Comparison of ENCODE assay signal across 11 cellular contexts in the genomic region with DNA sequence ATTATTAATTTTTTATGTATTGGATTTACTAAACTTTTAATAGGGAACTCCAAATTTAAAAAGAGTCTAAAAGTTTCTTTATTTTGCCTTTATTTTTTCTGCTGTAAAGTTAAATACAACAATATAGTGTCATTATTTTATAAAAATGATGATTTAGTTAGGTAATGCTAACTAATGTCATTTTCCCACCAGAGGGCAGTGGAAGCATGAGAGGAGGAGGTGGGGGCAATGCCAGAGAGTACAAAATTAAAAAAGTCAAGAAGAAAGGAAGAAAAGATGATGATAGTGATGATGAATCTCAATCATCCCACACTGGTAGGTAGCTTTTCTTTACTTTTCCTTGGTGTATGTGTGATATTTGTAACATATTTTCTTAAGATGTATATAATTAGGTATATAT. TPM values are rescaled to one million over a fixed set of nuclear protein-coding genes. Genes with fewer than 3 reads are reported as not detected.
A peak's percentile ranks its signal among the peaks of the same experiment; 100 is the strongest.
DNase-seq lines count a peak whose midpoint lies in the region; ATAC-seq, FAIRE-seq and TF ChIP-seq lines count a peak whose summit lies in the region.
"Had no signal": no experiment of that assay in that cellular context is flagged by ENCODE, and none has a peak within 500 bp of the region (broad histone marks: within the 10 kb centered on the region; RNA-seq: fewer than 3 reads in every experiment).

No MANE protein-coding gene starts in this region.

- no peak overlapping the region for H2BK12ac ChIP-seq in H9 (ENCODE audit: insufficient read length, low read depth, low read length)

- no peak overlapping the region for H2BK15ac ChIP-seq in H9 (ENCODE audit: low read depth, low read length)

- peaks cover 0 to 34% (median 31%) of the 10 kb centered on the region in 3 experiments; a peak in 5 of 7 replicates for H3K36me3 Mint-ChIP-seq in H9 (ENCODE audit: insufficient read depth in 1 of 3, low read depth in 3 of 3)
- peaks cover 35 to 50% (median 36%) of the 10 kb centered on the region in 3 donors for H3K36me3 Mint-ChIP-seq in immature natural killer cell

- no peak overlapping the region for H3K4me3 ChIP-seq in OCI-LY1 (ENCODE audit: low read depth, low read length, poor library complexity, severe bottlenecking)
- no peak overlapping the region for H3K4me3 ChIP-seq in pancreas
- H3K4me3 ChIP-seq: SK-N-MC had no signal

- no peak overlapping the region for H4K91ac ChIP-seq in H9 (ENCODE audit: insufficient read length, low read depth, low read length)

- H3K56ac ChIP-seq in H9 (ENCODE audit: insufficient read length, low read depth, low read length) = no peak overlapping the region

- no peak overlapping the region for H4K5ac ChIP-seq in H9 (ENCODE audit: insufficient read length, low read depth, low read length)

- H3K23me2 ChIP-seq in H9 (ENCODE audit: insufficient read length, low read depth, low read length, poor library complexity, severe bottlenecking) = no peaks in the 10 kb centered on the region

- H4K20me1 ChIP-seq in H9 (ENCODE audit: control insufficient read depth, insufficient read depth, insufficient read length) (no peaks in the 10 kb centered on the region), OCI-LY1 (ENCODE audit: insufficient read depth, low read length) (no peaks in the 10 kb centered on the region)

- H3K23ac ChIP-seq in H9 (ENCODE audit: insufficient read length, low read depth, low read length) = no peak overlapping the region

- peaks cover 72% of the 10 kb centered on the region for H3K36me3 ChIP-seq in OCI-LY1 (ENCODE audit: insufficient read depth, low read length)
- peaks cover 0 to 58% (median 0%) of the 10 kb centered on the region in 3 donors for H3K36me3 ChIP-seq in pancreas

- H3K4me1 Mint-ChIP-seq in H9 (no peaks in the 10 kb centered on the region), immature natural killer cell (no peaks in the 10 kb centered on the region)

- no peak overlapping the region for H3K4me2 ChIP-seq in H9 (ENCODE audit: insufficient read depth, insufficient read length, low read length)
- H3K4me2 ChIP-seq in OCI-LY1 (ENCODE audit: low read length) = no peak overlapping the region

- H2AK5ac ChIP-seq in H9 (ENCODE audit: insufficient read length, low read length) = no peak overlapping the region

- H3K27ac ChIP-seq in H9 (ENCODE audit: insufficient read length, low read depth, low read length) (no peak overlapping the region), OCI-LY1 (ENCODE audit: low read depth, low read length, poor library complexity, severe bottlenecking) (no peak overlapping the region), pancreas (no peak overlapping the region)
- H3K27ac ChIP-seq: SK-N-MC had no signal

- DNase-seq in ELR (ENCODE audit: low read depth) = peak; percentile 35
- DNase-seq in H9 = no peak
- DNase-seq in immature natural killer cell = peak; percentile 4 to 7 (median 6)
- DNase-seq in pancreas = no peak
- DNase-seq in putamen (ENCODE audit: low spot score) = no peak
- DNase-seq in posterior cingulate gyrus = no peak
- DNase-seq in cardiac septum (ENCODE audit: low spot score) = no peak
- DNase-seq: stimulated activated CD4-positive, alpha-beta T cell treated with anti-CD3 and anti-CD28 coated beads, Interleukin-12 subunit alpha, Interleukin-12 subunit beta, amount 100 ng/mL, for 4 hours had no signal

- no peak overlapping the region for H3K18ac ChIP-seq in H9 (ENCODE audit: insufficient read length, low read depth, low read length)

- TF ChIP-seq CTCF in H9 (conservative IDR thresholded peaks at IDR 0.05) (peak; percentile 69), OCI-LY1 (IDR thresholded peaks at IDR 0.05; ENCODE audit: low read length) (peak; percentile 65; the same call in 1 of the 2 replicates), pancreas (IDR thresholded peaks at IDR 0.05) (no peak)

- no peak overlapping the region for H2BK120ac ChIP-seq in H9 (ENCODE audit: low read depth, low read length, poor library complexity, severe bottlenecking)

- no peak for ATAC-seq in pancreas

- no peaks in the 10 kb centered on the region for H3F3A ChIP-seq in OCI-LY1 (ENCODE audit: insufficient read depth, low read length)

- H3K27me3 ChIP-seq in H9 (ENCODE audit: insufficient read depth, low read length) = no peaks in the 10 kb centered on the region
- H3K27me3 ChIP-seq in OCI-LY1 (ENCODE audit: insufficient read depth, low read length) = no peaks in the 10 kb centered on the region
- H3K27me3 ChIP-seq in pancreas = no peaks in the 10 kb centered on the region

- no peak overlapping the region for H2BK20ac ChIP-seq in H9 (ENCODE audit: low read depth, low read length, poor library complexity, severe bottlenecking)

- H3K4me1 ChIP-seq in H9 (ENCODE audit: insufficient read depth, low read length) (no peaks in the 10 kb centered on the region), OCI-LY1 (ENCODE audit: insufficient read depth, low read length, severe bottlenecking) (no peaks in the 10 kb centered on the region), pancreas (no peaks in the 10 kb centered on the region)

- no peak overlapping the region for H3T11ph ChIP-seq in H9 (ENCODE audit: low read length)

- H3K4me3 Mint-ChIP-seq in H9 (no peak overlapping the region), immature natural killer cell (no peak overlapping the region)

- H3K27me3 Mint-ChIP-seq in H9 (ENCODE audit: low read depth) (no peaks in the 10 kb centered on the region), immature natural killer cell (ENCODE audit: low read depth in 3 of 3) (peaks cover 0 to 1% (median 0%) of the 10 kb centered on the region in 3 donors)

- H3K79me1 ChIP-seq in H9 (ENCODE audit: insufficient read depth, low read depth, low read length, poor library complexity, severe bottlenecking) = no peaks in the 10 kb centered on the region

- H3K9me3 Mint-ChIP-seq in H9 = no peaks in the 10 kb centered on the region
- H3K9me3 Mint-ChIP-seq in immature natural killer cell = no peaks in the 10 kb centered on the region

- no peak overlapping the region for H3K14ac ChIP-seq in H9 (ENCODE audit: insufficient read depth, low read length)

- H3K4ac ChIP-seq in H9 (ENCODE audit: low read depth, low read length) = no peak overlapping the region

- H3K9me3 ChIP-seq in H9 (ENCODE audit: control insufficient read depth, low read depth, low read length) (no peaks in the 10 kb centered on the region), OCI-LY1 (ENCODE audit: low read length) (no peaks in the 10 kb centered on the region), pancreas (no peaks in the 10 kb centered on the region)

- H3K79me2 ChIP-seq in H9 (ENCODE audit: insufficient read depth, low read length) (no peaks in the 10 kb centered on the region), OCI-LY1 (ENCODE audit: insufficient read depth, low read length) (no peaks in the 10 kb centered on the region; the same call in 1 of the 2 replicates)

- H3K9ac ChIP-seq in H9 (ENCODE audit: extremely low read depth, insufficient read length, low read length) (no peak overlapping the region), OCI-LY1 (ENCODE audit: low read length) (no peak overlapping the region)

- intact Hi-C loops in pancreas (cut with DNase I) (no loop called here), posterior cingulate gyrus (cut with DNase I) (no loop called here), cardiac septum (cut with DNase I) (no loop called here)

- H4K8ac ChIP-seq in H9 (replicated peaks; ENCODE audit: insufficient read length, low read depth, low read length) = no peak overlapping the region

- no peak overlapping the region for H2BK5ac ChIP-seq in H9 (ENCODE audit: insufficient read length, low read length)

- H3K9me2 ChIP-seq in OCI-LY1 (ENCODE audit: low read depth, low read length) = no peaks in the 10 kb centered on the region

- no peak overlapping the region for H2AFZ ChIP-seq in H9 (ENCODE audit: low read length)
- no peak overlapping the region for H2AFZ ChIP-seq in OCI-LY1 (ENCODE audit: low read length)

- H3K27ac Mint-ChIP-seq in H9 (no peak overlapping the region), immature natural killer cell (no peak overlapping the region)

- no peak for FAIRE-seq in pancreas (lab: Jason Lieb, UNC)

RNA-seq across cellular contexts. Expression of a gene that starts 20.2 kb away (rescaled TPM):
- not detected in 2 replicates for total RNA-seq in H9 (2021)
- polyA plus RNA-seq in immature natural killer cell = not detected
- total RNA-seq in pancreas = 1 to 10 TPM in 5 of 6 donors, under 1 TPM in 1; 0.83 to 4.2 (median 1.6) TPM
- 1 to 10 TPM; 2.4 to 3.2 TPM for polyA plus RNA-seq in pancreas
- total RNA-seq in cardiac septum = 4.4 TPM
- total RNA-seq: dermis microvascular lymphatic vessel endothelial cell had no signal

RNA-seq across cellular contexts. Expression of a gene that starts 21.1 kb away (rescaled TPM):
- total RNA-seq in H9 (2021) (12.7 and 13.8 TPM in 2 replicates), pancreas (10 to 100 TPM; 16.2 to 21.2 (median 18.6) TPM), cardiac septum (25.2 TPM)
- polyA plus RNA-seq in immature natural killer cell (10 to 100 TPM; 11.3 to 19.8 (median 14.2) TPM), pancreas (10 to 100 TPM; 10.1 to 17.1 TPM)

Comparison
In these comparisons a context has a peak if more than half of its experiments do, and no peak if none do; other contexts are left out.
1. DNase-seq: peak in ELR (single experiment) and immature natural killer cell (3 of 3); none in H9 (single experiment), pancreas (0 of 6), putamen (single experiment), posterior cingulate gyrus (0 of 10) and cardiac septum (single experiment).
2. CTCF ChIP-seq: peak in H9 (single experiment) and OCI-LY1 (single experiment); none in pancreas (0 of 4).